ENCODE assay signal across 8 cellular contexts in the genomic region with DNA sequence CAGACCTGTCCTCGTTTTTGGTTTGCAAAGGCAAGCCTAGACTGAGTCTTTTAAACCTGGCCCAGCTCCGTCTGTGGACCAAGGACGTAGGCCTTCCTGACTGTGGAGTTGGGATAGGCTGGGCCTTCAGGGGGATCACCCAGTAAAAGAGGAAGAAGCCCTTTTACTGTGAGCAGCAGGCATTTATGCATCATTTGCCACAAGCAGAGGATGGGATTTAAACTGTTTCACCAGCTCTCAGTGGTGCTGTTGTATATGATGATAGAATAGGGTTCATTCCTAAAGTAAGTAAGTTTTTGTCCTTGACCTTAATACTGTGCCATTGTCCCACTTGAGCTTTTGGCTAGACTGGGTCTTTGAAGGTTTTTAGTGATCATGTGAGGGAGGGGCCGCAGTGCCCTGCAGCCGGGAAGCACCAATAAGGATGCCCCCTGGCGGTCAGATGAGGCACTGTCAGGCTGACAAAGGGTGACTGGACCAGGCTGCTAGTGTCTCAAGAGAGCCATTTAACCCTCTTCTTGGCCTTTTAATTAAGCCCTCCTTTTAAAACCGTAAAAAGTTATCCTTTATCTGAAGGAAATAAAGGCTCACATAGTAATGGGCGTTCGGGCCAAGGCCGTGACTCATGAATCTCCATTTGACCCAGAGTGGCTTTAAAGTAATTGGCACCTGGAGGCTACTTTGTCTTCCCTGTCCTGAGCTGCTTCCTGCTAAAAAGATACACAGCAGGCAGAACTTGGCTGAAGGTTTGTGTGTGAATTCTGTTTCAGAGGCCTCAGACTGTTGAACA.
DNase-seq lines count a peak whose midpoint lies in the region; ATAC-seq and TF ChIP-seq lines count a peak whose summit lies in the region.

No MANE protein-coding gene starts in this region.

- H3K4me3 ChIP-seq in RWPE2 (ENCODE audit: severe bottlenecking) (no peak overlapping the region), parathyroid adenoma (ENCODE audit: low read depth, low read length) (no peak overlapping the region), thymus (ENCODE audit: low read length) (no peak overlapping the region)

- no peak overlapping the region for H3K4me2 ChIP-seq in parathyroid adenoma (ENCODE audit: low read length)

- H3K9ac ChIP-seq in parathyroid adenoma, result no peak overlapping the region

- peak; percentile 94 for TF ChIP-seq CTCF in RWPE2 (IDR thresholded peaks at IDR 0.05; ENCODE audit: poor library complexity, severe bottlenecking)
- peak; percentile 69 for TF ChIP-seq CTCF in parathyroid adenoma (IDR thresholded peaks at IDR 0.05)

- H3K36me3 ChIP-seq in RWPE2 (ENCODE audit: low read depth), result peaks cover 66% of the 10 kb centered on the region
- H3K36me3 ChIP-seq in parathyroid adenoma (ENCODE audit: control insufficient read depth, insufficient read depth, low read length), result no peaks in the 10 kb centered on the region
- H3K36me3 ChIP-seq in thymus (ENCODE audit: control insufficient read depth, insufficient read depth), result peaks cover 70% of the 10 kb centered on the region

- peak; percentile 56 for ATAC-seq in HG03139 (IDR thresholded peaks at IDR 0.05; ENCODE audit: unreplicated experiment)
- ATAC-seq in RWPE2 (ENCODE audit: low read depth), result no peak
- no peak for ATAC-seq in HG03159 (IDR thresholded peaks at IDR 0.05; ENCODE audit: unreplicated experiment)

- H3K9me3 ChIP-seq in RWPE2 (ENCODE audit: severe bottlenecking) (no peaks in the 10 kb centered on the region), parathyroid adenoma (ENCODE audit: control insufficient read depth, low read length) (no peaks in the 10 kb centered on the region), thymus (ENCODE audit: control insufficient read depth) (no peaks in the 10 kb centered on the region)

- H3K4me1 ChIP-seq in RWPE2 (ENCODE audit: insufficient read depth, poor library complexity, severe bottlenecking) (peaks cover 65% of the 10 kb centered on the region), parathyroid adenoma (no peaks in the 10 kb centered on the region), thymus (ENCODE audit: control insufficient read depth, insufficient read depth, low read length) (peaks cover 18% of the 10 kb centered on the region)

- H3K27me3 ChIP-seq in RWPE2 (ENCODE audit: insufficient read depth, poor library complexity, severe bottlenecking) (no peaks in the 10 kb centered on the region), parathyroid adenoma (ENCODE audit: control insufficient read depth, insufficient read depth, low read length) (no peaks in the 10 kb centered on the region), thymus (ENCODE audit: control insufficient read depth, insufficient read depth) (no peaks in the 10 kb centered on the region)

- H3K79me2 ChIP-seq in parathyroid adenoma, result no peaks in the 10 kb centered on the region

- 83% methylated on average over 10 of the region's 10 CpGs for WGBS in thymus

- peak; percentile 70 for DNase-seq in Daoy (ENCODE audit: low read depth)
- DNase-seq in RWPE2 (ENCODE audit: low spot score), result no peak
- peak; percentile 60 for DNase-seq in activated gamma-delta T cell treated with anti-CD3 and anti-CD28 coated beads, Interleukin-2, amount 50 U/mL, for 16 hours (ENCODE audit: low read depth)
- peak; percentile 61 for DNase-seq in glomerular visceral epithelial cell (ENCODE audit: extremely low spot score)

- H3K27ac ChIP-seq in RWPE2 (ENCODE audit: poor library complexity, severe bottlenecking) (peak overlapping the region; percentile 98), parathyroid adenoma (no peak overlapping the region), thymus (ENCODE audit: low read depth) (peak overlapping the region; percentile 64)

- no peak overlapping the region for H2AFZ ChIP-seq in parathyroid adenoma
